18 cellular contexts compared by ENCODE assay signal in genomic region chr18:79026491-79026890, GRCh38. TPM values are rescaled to one million over a fixed set of nuclear protein-coding genes. Genes with fewer than 3 reads are reported as not detected.
"Had no signal": no experiment of that assay in that cellular context is flagged by ENCODE, and none has a peak within 500 bp of the region (broad histone marks: within the 10 kb centered on the region; RNA-seq: fewer than 3 reads in every experiment).

No MANE protein-coding gene starts in this region.

- H3K27ac ChIP-seq: left lung, ovary, transverse colon had no signal

- H3K4me1 ChIP-seq: left lung, transverse colon had no signal

- H3K9me3 ChIP-seq: ovary had no signal

- H3K27ac Mint-ChIP-seq: activated naive CD8-positive, alpha-beta T cell; memory B cell; nephron progenitor cell had no signal

- H3K36me3 ChIP-seq: left lung, ovary, transverse colon had no signal

- DNase-seq: activated CD4-positive, alpha-beta T cell treated with anti-CD3 and anti-CD28 coated beads for 48 hours; activated CD8-positive, alpha-beta memory T cell treated with anti-CD3 and anti-CD28 coated beads for 24 hours; activated T-cell treated with anti-CD3 and anti-CD28 coated beads for 4 hours; cerebellar nuclear complex; dermis blood vessel endothelial cell; hypothalamus; islet precursor cell; nephron progenitor cell; ovary; stimulated activated CD4-positive, alpha-beta T cell treated with anti-CD3 and anti-CD28 coated beads, Interleukin-12 subunit alpha, Interleukin-12 subunit beta, amount 100 ng/mL, for 4 hours; stimulated activated naive CD4-positive, alpha-beta T cell; substantia nigra; T-helper 9 cell; transverse colon had no signal

- H3K36me3 Mint-ChIP-seq: activated naive CD8-positive, alpha-beta T cell had no signal

- H3K27me3 ChIP-seq: left lung, ovary, transverse colon had no signal

- ATAC-seq: left lung had no signal

- H3K4me1 Mint-ChIP-seq: memory B cell, nephron progenitor cell had no signal

- H3K4me3 Mint-ChIP-seq: activated naive CD8-positive, alpha-beta T cell; memory B cell; nephron progenitor cell had no signal

- H3K4me3 ChIP-seq: left lung, ovary, transverse colon had no signal

RNA-seq across cellular contexts. Expression of gene SALL3, which starts 46.9 kb away (rescaled TPM):
- total RNA-seq: left lung had no signal
- polyA plus RNA-seq: esophagus had no signal
